In genomic region chr17:51260237-51260959, GRCh38 we compare ENCODE assay signal across 8 cellular contexts. TPM values are rescaled to one million over a fixed set of nuclear protein-coding genes. Genes with fewer than 3 reads are reported as not detected.
DNase-seq lines count a peak whose midpoint lies in the region; ATAC-seq and TF ChIP-seq lines count a peak whose summit lies in the region.

Gene UTP18 (plus strand): TSS chr17:51260546. CDS start chr17:51260585, 39 bp downstream.

- CTCF ChIA-PET in activated naive CD4-positive, alpha-beta T cell treated with anti-CD3 and anti-CD28 coated beads for 36 hours (lab: Charles Lee): interaction anchor here (0.7 kb wide), 1 partner anchor 98 kb away, joined by 3 read pairs; no protein-coding TSS in a partner anchor

- peak; percentile 64 for ATAC-seq in HG02571 (IDR thresholded peaks at IDR 0.05; ENCODE audit: unreplicated experiment)

- H3K27me3 ChIP-seq in GM06990 (replicated peaks; ENCODE audit: control insufficient read depth, insufficient read depth, low read length): no peaks in the 10 kb centered on the region

- no peak for TF ChIP-seq CTCF in GM06990 (IDR thresholded peaks at IDR 0.05; ENCODE audit: insufficient read depth, low read length, poor library complexity, severe bottlenecking)
- TF ChIP-seq CTCF in NB4 (IDR thresholded peaks at IDR 0.05; ENCODE audit: low read depth, low read length): no peak

- H3K9me3 Mint-ChIP-seq in activated naive CD4-positive, alpha-beta T cell treated with anti-CD3 and anti-CD28 coated beads for 36 hours: no peaks in the 10 kb centered on the region

- H3K27ac ChIP-seq in substantia nigra (ENCODE audit: low read depth, low read length, poor library complexity, severe bottlenecking): peak within 1 kb of the TSS; percentile 99

- H3K4me3 Mint-ChIP-seq in activated naive CD4-positive, alpha-beta T cell treated with anti-CD3 and anti-CD28 coated beads for 36 hours: peak within 1 kb of the TSS; percentile 88

- intact Hi-C loops in activated naive CD4-positive, alpha-beta T cell treated with anti-CD3 and anti-CD28 coated beads for 36 hours (cut with micrococcal nuclease): loop anchor here (1.0 to 2.0 kb wide), 7 partner anchors 18 to 394 kb away; partner anchors contain the start of genes NME1, NME2 and TOB1

- no peaks in the 10 kb centered on the region for H3K27me3 Mint-ChIP-seq in activated naive CD4-positive, alpha-beta T cell treated with anti-CD3 and anti-CD28 coated beads for 36 hours (ENCODE audit: low read depth)

- TF ChIP-seq POLR2A in NB4 (IDR thresholded peaks at IDR 0.05; ENCODE audit: extremely low read depth, insufficient read length): peak; percentile 40

- peak; percentile 98 for DNase-seq in GM06990 (ENCODE audit: extremely low read depth, insufficient read length)
- peak; percentile 97 for DNase-seq in NB4 (ENCODE audit: low read depth)
- peak; percentile 98 for DNase-seq in SK-N-DZ (ENCODE audit: low spot score)
- DNase-seq in activated naive CD4-positive, alpha-beta T cell treated with anti-CD3 and anti-CD28 coated beads for 36 hours: peak; percentile 96
- peak; percentile 96 for DNase-seq in germinal center (ENCODE audit: low spot score)
- DNase-seq in non-pigmented ciliary epithelial cell (ENCODE audit: low read depth): peak; percentile 90
- peak; percentile 82 to 100 (median 95) for DNase-seq in substantia nigra (lab: John Stamatoyannopoulos, UW)

- peak within 1 kb of the TSS; percentile 98 for H3K27ac Mint-ChIP-seq in activated naive CD4-positive, alpha-beta T cell treated with anti-CD3 and anti-CD28 coated beads for 36 hours

- peaks cover 2% of the 10 kb centered on the region; the same call in 1 of the 2 replicates for H3K36me3 ChIP-seq in GM06990 (ENCODE audit: control insufficient read depth, insufficient read depth, low read length)

- H3K4me1 Mint-ChIP-seq in activated naive CD4-positive, alpha-beta T cell treated with anti-CD3 and anti-CD28 coated beads for 36 hours (ENCODE audit: low read depth): peaks cover 66% of the 10 kb centered on the region

- peaks cover 25% of the 10 kb centered on the region for H3K36me3 Mint-ChIP-seq in activated naive CD4-positive, alpha-beta T cell treated with anti-CD3 and anti-CD28 coated beads for 36 hours (ENCODE audit: low read depth)

- H3K4me3 ChIP-seq in GM06990 (replicated peaks; ENCODE audit: low read depth, low read length) (peak within 1 kb of the TSS; percentile 95), NB4 (ENCODE audit: low read depth, low read length) (peak within 1 kb of the TSS; percentile 96)

RNA-seq across cellular contexts. Expression of gene UTP18, which starts in this region (rescaled TPM):
- 119 and 126 TPM in 2 replicates for polyA plus RNA-seq in SK-N-DZ (2014; cell fraction: cytosol; rRNA removed)
- 74.4 and 99.1 TPM in 2 replicates for polyA plus RNA-seq in SK-N-DZ (2014; cell fraction: nucleus; rRNA removed)
- total RNA-seq in activated naive CD4-positive, alpha-beta T cell treated with anti-CD3 and anti-CD28 coated beads for 36 hours: 10 to 100 TPM; 54.4 to 54.5 TPM

Comparison
In these comparisons a context has a peak if more than half of its experiments do, and no peak if none do; other contexts are left out.
1. Peak in every context shown above with its lines: DNase-seq, ATAC-seq, H3K4me3 ChIP-seq and H3K27ac ChIP-seq.